ENCODE assay signal across 38 cellular contexts in genomic region chr1:46769028-46769740, GRCh38. TPM values are rescaled to one million over a fixed set of nuclear protein-coding genes. Genes with fewer than 3 reads are reported as not detected.
"Had no signal": no experiment of that assay in that cellular context is flagged by ENCODE, and none has a peak within 500 bp of the region (broad histone marks: within the 10 kb centered on the region; RNA-seq: fewer than 3 reads in every experiment).

No MANE protein-coding gene starts in this region.

- ATAC-seq: activated CD4-positive, alpha-beta T cell treated with anti-CD3 and anti-CD28 coated beads for 36 hours; activated CD4-positive, CD25-positive, alpha-beta regulatory T cell treated with anti-CD3 and anti-CD28 coated beads, Interleukin-2, amount 50 U/mL, for 24 hours; activated CD8-positive, alpha-beta T cell treated with anti-CD3 and anti-CD28 coated beads for 36 hours; activated naive CD4-positive, alpha-beta T cell treated with anti-CD3 and anti-CD28 coated beads, Interleukin-2, amount 50 U/mL, for 72 hours; activated T-cell treated with anti-CD3 and anti-CD28 coated beads, Interleukin-2, amount 50 U/mL, for 72 hours; body of pancreas; WTC11 had no signal

- H3K9me3 ChIP-seq: MG63, SK-N-SH had no signal

- H3K4me3 Mint-ChIP-seq: activated CD4-positive, alpha-beta T cell treated with anti-CD3 and anti-CD28 coated beads for 36 hours; activated CD8-positive, alpha-beta T cell treated with anti-CD3 and anti-CD28 coated beads for 36 hours; activated naive CD4-positive, alpha-beta T cell treated with anti-CD3 and anti-CD28 coated beads for 36 hours; activated T-cell treated with anti-CD3 and anti-CD28 coated beads, Interleukin-2, amount 50 U/mL, for 72 hours; T-helper 1 cell treated with Interleukin-12 subunit alpha and Interleukin-12 subunit beta and Interleukin-4 antibody, amounts not matched to agents 30 μg/mL and 1 μg/mL, for 36 hours; T-helper 2 cell treated with Interferon-gamma antibody and Interleukin-4, amounts not matched to agents 5 μg/mL and 100 μg/mL, for 36 hours; WTC11 had no signal

- H3K36me3 ChIP-seq: adrenal gland, breast epithelium, MG63, Peyer's patch, SJSA1 had no signal

- H3K36me3 Mint-ChIP-seq: IgD-negative memory B cell had no signal

- FAIRE-seq: astrocyte, TTC549 had no signal

- H3K4me1 Mint-ChIP-seq: activated CD4-positive, alpha-beta T cell treated with anti-CD3 and anti-CD28 coated beads for 36 hours; WTC11 had no signal

- H3K27me3 ChIP-seq: body of pancreas, breast epithelium, MG63, Peyer's patch, SJSA1 had no signal

- H3K27ac Mint-ChIP-seq: activated CD4-positive, alpha-beta T cell treated with anti-CD3 and anti-CD28 coated beads for 36 hours; activated CD8-positive, alpha-beta T cell treated with anti-CD3 and anti-CD28 coated beads for 36 hours; activated naive CD4-positive, alpha-beta T cell treated with anti-CD3 and anti-CD28 coated beads for 36 hours; activated T-cell treated with anti-CD3 and anti-CD28 coated beads, Interleukin-2, amount 50 U/mL, for 72 hours; activated T-helper 2 cell treated with anti-CD3 and anti-CD28 coated beads, Interferon-gamma antibody, Interleukin-2, Interleukin-4, amounts not matched to agents 10 μg/mL and 5 μg/mL and 100 μg/mL, durations not matched to agents 14 hours and 24 hours and 36 hours; T-helper 1 cell treated with Interleukin-12 subunit alpha and Interleukin-12 subunit beta and Interleukin-4 antibody, amounts not matched to agents 30 μg/mL and 1 μg/mL, for 36 hours; T-helper 2 cell treated with Interferon-gamma antibody and Interleukin-4, amounts not matched to agents 5 μg/mL and 100 μg/mL, for 36 hours; WTC11 had no signal

- H3K4me3 ChIP-seq: adrenal gland, body of pancreas, breast epithelium, MG63, Peyer's patch, SJSA1 had no signal

- DNase-seq: activated CD4-positive, alpha-beta T cell treated with anti-CD3 and anti-CD28 coated beads for 36 hours; activated CD4-positive, alpha-beta T cell treated with anti-CD3 and anti-CD28 coated beads, Interleukin-2, amount 50 U/mL, for 1 hour; activated CD8-positive, alpha-beta T cell treated with anti-CD3 and anti-CD28 coated beads for 36 hours; activated gamma-delta T cell treated with Interleukin-2 at 50 U/mL for 16 hours; activated naive CD4-positive, alpha-beta T cell treated with anti-CD3 and anti-CD28 coated beads for 36 hours; activated T-cell treated with anti-CD3 and anti-CD28 coated beads, Interleukin-2, amount 50 U/mL, for 1 hour; activated T-cell treated with anti-CD3 and anti-CD28 coated beads, Interleukin-2, amount 50 U/mL, for 72 hours; adrenal gland; body of pancreas; caudate nucleus; Kasumi-1; KG1; MG63; NCI-H1048; NCI-H1105 treated with DMSO at 0.1 percent for 48 hours; NCI-H1436; NCI-H1694; NCI-H1930; NCI-H2081 treated with DMSO at 0.1 percent for 48 hours; NCI-H345; NCI-H524 treated with DMSO at 0.1 percent for 48 hours; Peyer's patch; RPMI8226; SHP77 treated with DMSO at 0.1 percent for 48 hours; SK-N-SH had no signal

- H3K27ac ChIP-seq: adrenal gland, body of pancreas, Peyer's patch, SJSA1 had no signal

- H3K4me1 ChIP-seq: adrenal gland, body of pancreas, breast epithelium, Peyer's patch, SJSA1 had no signal

RNA-seq across cellular contexts. Expression of gene CYP4B1, which starts 29.7 kb away (rescaled TPM):
- total RNA-seq: activated CD4-positive, alpha-beta T cell treated with anti-CD3 and anti-CD28 coated beads for 36 hours; activated CD8-positive, alpha-beta memory T cell treated with anti-CD3 and anti-CD28 coated beads for 36 hours; activated CD8-positive, alpha-beta T cell treated with anti-CD3 and anti-CD28 coated beads for 36 hours; activated naive CD4-positive, alpha-beta T cell treated with anti-CD3 and anti-CD28 coated beads for 36 hours; activated naive CD4-positive, alpha-beta T cell treated with anti-CD3 and anti-CD28 coated beads, Interleukin-2, amount 50 U/mL, for 72 hours; activated T-cell treated with anti-CD3 and anti-CD28 coated beads, Interleukin-2, amount 50 U/mL, for 72 hours; activated T-helper 2 cell treated with anti-CD3 and anti-CD28 coated beads, Interferon-gamma antibody, Interleukin-2, Interleukin-4, amounts not matched to agents 10 μg/mL and 5 μg/mL and 100 μg/mL, durations not matched to agents 14 hours and 24 hours and 36 hours; astrocyte; NCI-H460; SJSA1 had no signal
- polyA plus RNA-seq: IgD-negative memory B cell, SK-N-SH had no signal
